Comparison of ENCODE assay signal across 16 cellular contexts in genomic region chr19:56114051-56114694, GRCh38. TPM values are rescaled to one million over a fixed set of nuclear protein-coding genes. Genes with fewer than 3 reads are reported as not detected.
DNase-seq lines count a peak whose midpoint lies in the region; ATAC-seq and TF ChIP-seq lines count a peak whose summit lies in the region.
"Had no signal": no experiment of that assay in that cellular context is flagged by ENCODE, and none has a peak within 500 bp of the region (broad histone marks: within the 10 kb centered on the region; RNA-seq: fewer than 3 reads in every experiment).

No MANE protein-coding gene starts in this region.

- H3K4me1 Mint-ChIP-seq in activated naive CD8-positive, alpha-beta T cell treated with anti-CD3 and anti-CD28 coated beads, Interleukin-2, amount 10 ng/mL, durations not matched to agents 7 days and 5 days = peaks cover 23% of the 10 kb centered on the region
- H3K4me1 Mint-ChIP-seq in activated naive CD8-positive, alpha-beta T cell treated with anti-CD3 and anti-CD28 coated beads for 36 hours = peaks cover 48% of the 10 kb centered on the region
- peaks cover 57% of the 10 kb centered on the region for H3K4me1 Mint-ChIP-seq in memory B cell
- H3K4me1 Mint-ChIP-seq in stimulated activated naive B cell treated with anti-CD40 and anti-IgM and Interleukin-4, amounts not matched to agents 10 μg/mL and 1 μg/mL and 100 μg/mL, for 72 hours = peaks cover 63 to 88% of the 10 kb centered on the region in 2 donors

- POLR2A ChIA-PET in activated naive CD8-positive, alpha-beta T cell treated with anti-CD3 and anti-CD28 coated beads, Interleukin-2, amount 10 ng/mL, durations not matched to agents 7 days and 5 days (lab: Charles Lee) = no interaction called here
- POLR2A ChIA-PET in RWPE1 (lab: Yijun Ruan, JAX; ENCODE audit: low non-redundant PET) = interaction anchor here (0.6 kb wide), 1 partner anchor 15 kb away, joined by 3 read pairs; no protein-coding TSS in a partner anchor

- ATAC-seq in activated naive CD8-positive, alpha-beta T cell treated with anti-CD3 and anti-CD28 coated beads, Interleukin-2, amount 10 ng/mL, durations not matched to agents 7 days and 5 days (ENCODE audit: low read depth) = no peak
- no peak for ATAC-seq in memory B cell (ENCODE audit: low read depth)
- ATAC-seq in stimulated activated naive B cell treated with anti-CD40 and anti-IgM and Interleukin-4, amounts not matched to agents 10 μg/mL and 1 μg/mL and 100 μg/mL, for 72 hours (replicated peaks) = no peak
- ATAC-seq: esophagus mucosa, left lung had no signal

- 0 out of 2 replicates have a peak overlapping the region, but pooled peaks have one; percentile 17 for H3K27ac ChIP-seq in RWPE1
- H3K27ac ChIP-seq: PC-9 had no signal

- H3K36me3 Mint-ChIP-seq in activated naive CD8-positive, alpha-beta T cell treated with anti-CD3 and anti-CD28 coated beads, Interleukin-2, amount 10 ng/mL, durations not matched to agents 7 days and 5 days = peaks cover 4% of the 10 kb centered on the region
- H3K36me3 Mint-ChIP-seq in activated naive CD8-positive, alpha-beta T cell treated with anti-CD3 and anti-CD28 coated beads for 36 hours = peaks cover 11% of the 10 kb centered on the region
- H3K36me3 Mint-ChIP-seq in memory B cell = no peaks in the 10 kb centered on the region
- H3K36me3 Mint-ChIP-seq in stimulated activated naive B cell treated with anti-CD40 and anti-IgM and Interleukin-4, amounts not matched to agents 10 μg/mL and 1 μg/mL and 100 μg/mL, for 72 hours = peaks cover 14 to 37% of the 10 kb centered on the region in 2 donors

- no peaks in the 10 kb centered on the region for H3K9me3 Mint-ChIP-seq in activated naive CD8-positive, alpha-beta T cell treated with anti-CD3 and anti-CD28 coated beads, Interleukin-2, amount 10 ng/mL, durations not matched to agents 7 days and 5 days
- no peaks in the 10 kb centered on the region for H3K9me3 Mint-ChIP-seq in activated naive CD8-positive, alpha-beta T cell treated with anti-CD3 and anti-CD28 coated beads for 36 hours
- no peaks in the 10 kb centered on the region for H3K9me3 Mint-ChIP-seq in memory B cell
- H3K9me3 Mint-ChIP-seq in stimulated activated naive B cell treated with anti-CD40 and anti-IgM and Interleukin-4, amounts not matched to agents 10 μg/mL and 1 μg/mL and 100 μg/mL, for 72 hours = no peaks in the 10 kb centered on the region

- TF ChIP-seq CTCF in RWPE1 (conservative IDR thresholded peaks at IDR 0.05; ENCODE audit: low read depth) = no peak

- H3K27ac Mint-ChIP-seq in activated naive CD8-positive, alpha-beta T cell treated with anti-CD3 and anti-CD28 coated beads, Interleukin-2, amount 10 ng/mL, durations not matched to agents 7 days and 5 days = peak overlapping the region; percentile 64
- H3K27ac Mint-ChIP-seq in activated naive CD8-positive, alpha-beta T cell treated with anti-CD3 and anti-CD28 coated beads for 36 hours = no peak overlapping the region
- peak overlapping the region; percentile 96 for H3K27ac Mint-ChIP-seq in memory B cell
- peak overlapping the region; percentile 98 for H3K27ac Mint-ChIP-seq in stimulated activated naive B cell treated with anti-CD40 and anti-IgM and Interleukin-4, amounts not matched to agents 10 μg/mL and 1 μg/mL and 100 μg/mL, for 72 hours

- no peaks in the 10 kb centered on the region for H3K27me3 Mint-ChIP-seq in activated naive CD8-positive, alpha-beta T cell treated with anti-CD3 and anti-CD28 coated beads, Interleukin-2, amount 10 ng/mL, durations not matched to agents 7 days and 5 days
- no peaks in the 10 kb centered on the region for H3K27me3 Mint-ChIP-seq in activated naive CD8-positive, alpha-beta T cell treated with anti-CD3 and anti-CD28 coated beads for 36 hours
- H3K27me3 Mint-ChIP-seq in memory B cell = no peaks in the 10 kb centered on the region
- no peaks in the 10 kb centered on the region for H3K27me3 Mint-ChIP-seq in stimulated activated naive B cell treated with anti-CD40 and anti-IgM and Interleukin-4, amounts not matched to agents 10 μg/mL and 1 μg/mL and 100 μg/mL, for 72 hours

- H3K4me3 Mint-ChIP-seq in activated naive CD8-positive, alpha-beta T cell treated with anti-CD3 and anti-CD28 coated beads, Interleukin-2, amount 10 ng/mL, durations not matched to agents 7 days and 5 days = no peak overlapping the region
- no peak overlapping the region for H3K4me3 Mint-ChIP-seq in activated naive CD8-positive, alpha-beta T cell treated with anti-CD3 and anti-CD28 coated beads for 36 hours
- peak overlapping the region; percentile 44 for H3K4me3 Mint-ChIP-seq in memory B cell
- H3K4me3 Mint-ChIP-seq in stimulated activated naive B cell treated with anti-CD40 and anti-IgM and Interleukin-4, amounts not matched to agents 10 μg/mL and 1 μg/mL and 100 μg/mL, for 72 hours = peak overlapping the region; percentile 70 to 73

- DNase-seq in activated naive CD8-positive, alpha-beta T cell treated with anti-CD3 and anti-CD28 coated beads, Interleukin-2, amount 10 ng/mL, durations not matched to agents 7 days and 5 days = no peak
- no peak for DNase-seq in activated naive CD8-positive, alpha-beta T cell treated with anti-CD3 and anti-CD28 coated beads for 36 hours
- DNase-seq in RWPE1 (ENCODE audit: low spot score) (no peak), memory B cell (ENCODE audit: low spot score in 2 of 2) (no peak), cortex of kidney (lab: John Stamatoyannopoulos, UW) (no peak), GM19240 (ENCODE audit: insufficient read length, low spot score) (no peak), HuH-7.5 (ENCODE audit: low spot score) (no peak)
- no peak for DNase-seq in stimulated activated naive B cell treated with anti-CD40 and anti-IgM and Interleukin-4, amounts not matched to agents 10 μg/mL and 1 μg/mL and 100 μg/mL, for 72 hours
- DNase-seq: DMS79 treated with DMSO at 0.1 percent for 48 hours, hippocampal formation, NCI-H1092, NCI-H446 treated with DMSO at 0.1 percent for 48 hours, nucleus accumbens, PC-9 had no signal

- CTCF ChIA-PET in RWPE1 (lab: Yijun Ruan, JAX) = interaction anchor here (0.6 kb wide), 1 partner anchor 15 kb away, joined by 3 read pairs; no protein-coding TSS in a partner anchor

RNA-seq across cellular contexts. Expression of gene ZNF787, which starts 6.9 kb away (rescaled TPM):
- 10 to 100 TPM; 29.1 to 32.2 TPM for total RNA-seq in activated naive CD8-positive, alpha-beta T cell treated with anti-CD3 and anti-CD28 coated beads, Interleukin-2, amount 10 ng/mL, durations not matched to agents 7 days and 5 days
- 10 to 100 TPM; 34.2 to 35.6 TPM for total RNA-seq in activated naive CD8-positive, alpha-beta T cell treated with anti-CD3 and anti-CD28 coated beads for 36 hours

RNA-seq across cellular contexts. Expression of gene ZNF444, which starts 26.9 kb away (rescaled TPM):
- total RNA-seq in activated naive CD8-positive, alpha-beta T cell treated with anti-CD3 and anti-CD28 coated beads, Interleukin-2, amount 10 ng/mL, durations not matched to agents 7 days and 5 days = 10 to 100 TPM; 31.7 to 37.4 TPM
- total RNA-seq in activated naive CD8-positive, alpha-beta T cell treated with anti-CD3 and anti-CD28 coated beads for 36 hours = 10 to 100 TPM; 28.6 to 33.7 TPM

Comparison
In these comparisons a context has a peak if more than half of its experiments do, and no peak if none do; other contexts are left out.
1. H3K4me3 Mint-ChIP-seq: peak in memory B cell (single experiment) and stimulated activated naive B cell treated with anti-CD40 and anti-IgM and Interleukin-4, amounts not matched to agents 10 μg/mL and 1 μg/mL and 100 μg/mL, for 72 hours (2 of 2); none in activated naive CD8-positive, alpha-beta T cell treated with anti-CD3 and anti-CD28 coated beads, Interleukin-2, amount 10 ng/mL, durations not matched to agents 7 days and 5 days (single experiment) and activated naive CD8-positive, alpha-beta T cell treated with anti-CD3 and anti-CD28 coated beads for 36 hours (single experiment).